In the genomic region with DNA sequence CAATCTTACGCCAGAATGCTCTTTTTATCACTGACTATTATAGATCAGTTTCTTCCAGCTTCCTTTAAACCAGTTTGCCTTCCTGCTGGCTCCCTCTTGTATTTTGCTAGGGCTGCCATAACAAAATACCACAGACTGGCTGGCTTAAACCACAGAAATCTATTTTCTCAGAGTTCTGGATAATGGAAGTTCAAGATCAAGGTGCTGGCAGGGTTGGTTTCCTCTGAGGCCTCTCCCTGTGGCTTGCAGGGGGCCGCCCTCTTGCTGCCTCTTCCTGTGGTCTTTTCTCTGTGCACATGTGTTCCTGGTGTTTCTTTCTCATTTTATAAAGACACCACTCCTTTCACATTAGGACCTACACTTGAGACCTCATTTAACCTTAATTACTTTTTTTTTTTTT, we compare ENCODE assay signal across 19 cellular contexts. TPM values are rescaled to one million over a fixed set of nuclear protein-coding genes. Genes with fewer than 3 reads are reported as not detected.
DNase-seq lines count a peak whose midpoint lies in the region; ATAC-seq and TF ChIP-seq lines count a peak whose summit lies in the region.
"Had no signal": no experiment of that assay in that cellular context is flagged by ENCODE, and none has a peak within 500 bp of the region (broad histone marks: within the 10 kb centered on the region; RNA-seq: fewer than 3 reads in every experiment).

No MANE protein-coding gene starts in this region.

- H4K20me1 ChIP-seq in GM23338 (replicated peaks; ENCODE audit: insufficient read depth): no peaks in the 10 kb centered on the region

- H3K9me3 Mint-ChIP-seq in activated T-cell treated with anti-CD3 and anti-CD28 coated beads, Interleukin-2, amount 50 U/mL, for 24 hours: peaks cover 5% of the 10 kb centered on the region
- peaks cover 7% of the 10 kb centered on the region for H3K9me3 Mint-ChIP-seq in T-helper 1 cell treated with Interleukin-12 subunit alpha and Interleukin-12 subunit beta and Interleukin-4 antibody, amounts not matched to agents 30 μg/mL and 1 μg/mL, for 36 hours
- H3K9me3 Mint-ChIP-seq in GM23338: peaks cover 8% of the 10 kb centered on the region; the same call in 2 of the 3 replicates

- H3K79me2 ChIP-seq in GM23338 (replicated peaks; ENCODE audit: insufficient read depth): no peaks in the 10 kb centered on the region

- H3K27me3 ChIP-seq in GM23338 (ENCODE audit: insufficient read depth): no peaks in the 10 kb centered on the region
- H3K27me3 ChIP-seq: brain microvascular endothelial cell had no signal

- H3K4me2 ChIP-seq in GM23338: no peak overlapping the region
- H3K4me2 ChIP-seq: A549 had no signal

- H3K36me3 Mint-ChIP-seq in activated T-cell treated with anti-CD3 and anti-CD28 coated beads, Interleukin-2, amount 50 U/mL, for 24 hours (ENCODE audit: low read depth): no peaks in the 10 kb centered on the region
- H3K36me3 Mint-ChIP-seq in T-helper 1 cell treated with Interleukin-12 subunit alpha and Interleukin-12 subunit beta and Interleukin-4 antibody, amounts not matched to agents 30 μg/mL and 1 μg/mL, for 36 hours (ENCODE audit: low read depth): peaks cover 5% of the 10 kb centered on the region
- 0 out of 3 replicates have a peak, but pooled peaks cover 3% of the 10 kb centered on the region for H3K36me3 Mint-ChIP-seq in GM23338 (ENCODE audit: low read depth)
- H3K36me3 Mint-ChIP-seq: naive B cell had no signal

- no peak overlapping the region for H3K4me3 ChIP-seq in GM23338
- H3K4me3 ChIP-seq: A549 had no signal

- H3K27ac Mint-ChIP-seq in activated T-cell treated with anti-CD3 and anti-CD28 coated beads, Interleukin-2, amount 50 U/mL, for 24 hours: peak overlapping the region; percentile 54
- peak overlapping the region; percentile 65 for H3K27ac Mint-ChIP-seq in T-helper 1 cell treated with Interleukin-12 subunit alpha and Interleukin-12 subunit beta and Interleukin-4 antibody, amounts not matched to agents 30 μg/mL and 1 μg/mL, for 36 hours
- no peak overlapping the region for H3K27ac Mint-ChIP-seq in GM23338

- TF ChIP-seq CTCF in GM23338 (conservative IDR thresholded peaks at IDR 0.05; ENCODE audit: low read depth in 2 of 2): no peak

- H3K27me3 Mint-ChIP-seq in activated T-cell treated with anti-CD3 and anti-CD28 coated beads, Interleukin-2, amount 50 U/mL, for 24 hours: no peaks in the 10 kb centered on the region
- H3K27me3 Mint-ChIP-seq in T-helper 1 cell treated with Interleukin-12 subunit alpha and Interleukin-12 subunit beta and Interleukin-4 antibody, amounts not matched to agents 30 μg/mL and 1 μg/mL, for 36 hours (ENCODE audit: low read depth): peaks cover 4% of the 10 kb centered on the region
- H3K27me3 Mint-ChIP-seq in GM23338 (ENCODE audit: insufficient read depth, low read depth, poor library complexity): peaks cover 3% of the 10 kb centered on the region
- H3K27me3 Mint-ChIP-seq: naive B cell had no signal

- H3F3A ChIP-seq in GM23338 (replicated peaks; ENCODE audit: low read depth): 0 out of 2 replicates have a peak, but pooled peaks cover 4% of the 10 kb centered on the region

- no peaks in the 10 kb centered on the region for H3K36me3 ChIP-seq in GM23338 (ENCODE audit: insufficient read depth)
- H3K36me3 ChIP-seq: brain microvascular endothelial cell had no signal

- H3K9me2 ChIP-seq in GM23338 (ENCODE audit: insufficient read depth): no peaks in the 10 kb centered on the region

- H3K27ac ChIP-seq in GM23338 (ENCODE audit: low read depth): no peak overlapping the region
- H3K27ac ChIP-seq: A549, brain microvascular endothelial cell, VCaP had no signal

- no peak overlapping the region for H3K4me3 Mint-ChIP-seq in activated T-cell treated with anti-CD3 and anti-CD28 coated beads, Interleukin-2, amount 50 U/mL, for 24 hours
- peak overlapping the region; percentile 32 for H3K4me3 Mint-ChIP-seq in T-helper 1 cell treated with Interleukin-12 subunit alpha and Interleukin-12 subunit beta and Interleukin-4 antibody, amounts not matched to agents 30 μg/mL and 1 μg/mL, for 36 hours
- no peak overlapping the region for H3K4me3 Mint-ChIP-seq in GM23338
- H3K4me3 Mint-ChIP-seq: naive B cell had no signal

- no peak for DNase-seq in activated T-cell treated with anti-CD3 and anti-CD28 coated beads, Interleukin-2, amount 50 U/mL, for 24 hours
- no peak for DNase-seq in activated T-cell treated with anti-CD3 and anti-CD28 coated beads for 4 hours
- peak; percentile 36 for DNase-seq in activated effector memory CD4-positive, alpha-beta T cell treated with Interleukin-2 at 50 U/mL for 16 hours
- DNase-seq in stimulated activated naive CD4-positive, alpha-beta T cell treated with Interleukin-2 at 50 U/mL for 16 hours (lab: John Stamatoyannopoulos, UW): peak; percentile 2
- no peak for DNase-seq in dedifferentiated amniotic fluid mesenchymal stem cell (ENCODE audit: extremely low spot score)
- DNase-seq in GM23338 (ENCODE audit: low spot score): no peak
- no peak for DNase-seq in middle frontal gyrus (ENCODE audit: extremely low spot score, low spot score)
- DNase-seq: brain microvascular endothelial cell; Calu3; naive B cell; NCI-H2171; NK-92 treated with Interleukin-12 subunit alpha and Interleukin-12 subunit beta, amount 100 ng/mL, for 24 hours; SHP77 had no signal

- no peak overlapping the region for H2AFZ ChIP-seq in GM23338

- H3K4me1 ChIP-seq in GM23338 (ENCODE audit: insufficient read depth): no peaks in the 10 kb centered on the region; the same call in 1 of the 2 replicates
- H3K4me1 ChIP-seq: A549 had no signal

- no peak for ATAC-seq in GM23338

- H3K4me1 Mint-ChIP-seq in activated T-cell treated with anti-CD3 and anti-CD28 coated beads, Interleukin-2, amount 50 U/mL, for 24 hours (ENCODE audit: low read depth): peaks cover 41% of the 10 kb centered on the region
- peaks cover 36% of the 10 kb centered on the region for H3K4me1 Mint-ChIP-seq in T-helper 1 cell treated with Interleukin-12 subunit alpha and Interleukin-12 subunit beta and Interleukin-4 antibody, amounts not matched to agents 30 μg/mL and 1 μg/mL, for 36 hours (ENCODE audit: low read depth)
- H3K4me1 Mint-ChIP-seq in GM23338: peaks cover 7% of the 10 kb centered on the region

TF ChIP-seq in GM23338, 12 proteins besides CTCF, POLR2A, EP300 and RAD21 (continues in another document):
- TF ChIP-seq CREB1 (CRISPR knock-in tag; IDR thresholded peaks at IDR 0.05; ENCODE audit: low read depth): no peak
- no peak for TF ChIP-seq ZNF462 (CRISPR knock-in tag; IDR thresholded peaks at IDR 0.05)

RNA-seq across cellular contexts. Expression of gene FXN, which starts 6.8 kb away (rescaled TPM):
- total RNA-seq in GM23338 (2014; rRNA removed; shearing (Covaris generic)): 17.8 and 26.1 TPM in 2 replicates
- 55.0 and 66.4 TPM in 2 replicates for polyA plus RNA-seq in GM23338 (2016; fragmentation: Nextera tagmentation; extraction: Ambion mirVana)

RNA-seq across cellular contexts. Expression of gene PRKACG, which starts 14.8 kb away (rescaled TPM):
- not detected in 2 replicates for total RNA-seq in GM23338 (2014; rRNA removed; shearing (Covaris generic))
- not detected in 2 replicates for polyA plus RNA-seq in GM23338 (2016; fragmentation: Nextera tagmentation; extraction: Ambion mirVana)
- total RNA-seq: Calu3, lower leg skin, renal cortical epithelial cell, ureter had no signal
- polyA plus RNA-seq: A549 had no signal

Comparison
In these comparisons a context has a peak if more than half of its experiments do, and no peak if none do; other contexts are left out.
1. DNase-seq: peak in activated effector memory CD4-positive, alpha-beta T cell treated with Interleukin-2 at 50 U/mL for 16 hours (single experiment) and stimulated activated naive CD4-positive, alpha-beta T cell treated with Interleukin-2 at 50 U/mL for 16 hours (single experiment); none in activated T-cell treated with anti-CD3 and anti-CD28 coated beads, Interleukin-2, amount 50 U/mL, for 24 hours (single experiment), activated T-cell treated with anti-CD3 and anti-CD28 coated beads for 4 hours (single experiment), dedifferentiated amniotic fluid mesenchymal stem cell (single experiment), GM23338 (single experiment) and middle frontal gyrus (single experiment).